Comparison of ENCODE assay signal across 8 cellular contexts in the genomic region with DNA sequence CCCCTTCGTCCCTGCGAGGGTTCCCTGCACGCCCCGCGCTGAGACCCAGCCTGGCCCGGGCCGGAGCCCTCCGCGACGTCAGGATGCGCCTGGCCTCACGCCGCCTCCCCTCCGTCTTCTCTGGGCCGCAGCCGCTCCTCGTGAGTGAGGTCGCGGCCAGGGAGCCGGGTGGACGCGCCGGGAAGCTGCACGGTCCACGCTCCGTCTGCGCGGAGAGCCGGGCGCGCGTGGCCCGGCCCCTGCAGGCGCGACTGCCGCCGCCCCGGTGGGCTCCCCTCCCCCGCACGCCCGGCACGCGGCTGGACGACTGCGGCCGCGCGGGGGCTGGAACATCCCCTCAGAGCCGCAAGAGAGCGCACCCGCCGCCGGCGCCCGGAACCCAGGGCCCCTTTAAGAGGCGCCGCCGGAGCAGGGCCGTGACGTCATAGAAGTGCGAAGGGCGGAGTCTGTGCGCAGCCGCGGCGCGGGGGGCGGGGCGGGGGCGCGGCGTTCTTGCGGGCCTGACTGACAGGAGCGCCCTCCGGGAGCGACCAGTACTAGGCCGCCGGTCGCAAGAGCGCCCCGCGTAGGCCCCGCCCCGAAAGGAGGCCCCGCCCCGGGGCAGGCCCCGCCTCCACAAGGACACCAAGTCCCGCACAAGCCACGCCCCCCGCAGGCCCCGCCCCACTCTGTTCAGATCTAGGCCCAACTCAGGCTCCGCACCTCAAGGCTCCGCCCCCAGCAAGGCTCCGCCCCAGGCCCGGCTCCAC. TPM values are rescaled to one million over a fixed set of nuclear protein-coding genes. Genes with fewer than 3 reads are reported as not detected.
DNase-seq lines count a peak whose midpoint lies in the region; ATAC-seq lines count a peak whose summit lies in the region.

No MANE protein-coding gene starts in this region.

- DNase-seq in AML-193 (lab: John Stamatoyannopoulos, UW) (peak; percentile 99 to 100), NCI-H446 (lab: John Stamatoyannopoulos, UW) (peak; percentile 85 to 95), left colon (peak; percentile 100)
- peak; percentile 100 for DNase-seq in activated CD4-positive, alpha-beta T cell treated with anti-CD3 and anti-CD28 coated beads for 4 hours
- peak; percentile 100 for DNase-seq in stimulated activated CD4-positive, alpha-beta T cell treated with anti-CD3 and anti-CD28 coated beads, Interleukin-1b, Interleukin-23, amount 100 ng/mL, for 4 hours (ENCODE audit: low read depth in 2 of 2)

- peak; percentile 88 for ATAC-seq in GM19035 (IDR thresholded peaks at IDR 0.05; ENCODE audit: unreplicated experiment)
- ATAC-seq in HG03342 (IDR thresholded peaks at IDR 0.05; ENCODE audit: unreplicated experiment), result peak; percentile 85
- peak; percentile 90 for ATAC-seq in left colon

- intact Hi-C loops in left colon (cut with DNase I, micrococcal nuclease), result loop anchor here in 1 of 2 donors (10.0 kb wide), 1 partner anchor 98 kb away; no protein-coding TSS in a partner anchor

- peak overlapping the region; percentile 79 for H3K27ac ChIP-seq in cingulate gyrus (ENCODE audit: low read depth, low read length)

RNA-seq across cellular contexts. Expression of gene INPP5A, which starts 0.4 kb away (rescaled TPM):
- total RNA-seq in left colon, result 10 to 100 TPM; 35.6 to 42.2 TPM

Comparison
In these comparisons a context has a peak if more than half of its experiments do, and no peak if none do; other contexts are left out.
1. Peak in every context shown above with its lines: DNase-seq, ATAC-seq and H3K27ac ChIP-seq.